In genomic region chr5:149404746-149405549, GRCh38 we compare ENCODE assay signal across 10 cellular contexts. TPM values are rescaled to one million over a fixed set of nuclear protein-coding genes. Genes with fewer than 3 reads are reported as not detected.
DNase-seq lines count a peak whose midpoint lies in the region; ATAC-seq and TF ChIP-seq lines count a peak whose summit lies in the region.
"Had no signal": no experiment of that assay in that cellular context is flagged by ENCODE, and none has a peak within 500 bp of the region (broad histone marks: within the 10 kb centered on the region; RNA-seq: fewer than 3 reads in every experiment).

No MANE protein-coding gene starts in this region.

- peak overlapping the region; percentile 47 to 73 (median 60) for H3K27ac ChIP-seq in gastrocnemius medialis

- H3K4me3 ChIP-seq in fibroblast of mammary gland (ENCODE audit: control insufficient read depth, low read depth, low read length) (no peak overlapping the region), gastrocnemius medialis (no peak overlapping the region)

- H3K36me3 ChIP-seq in gastrocnemius medialis = no peaks in the 10 kb centered on the region

- H3K9me3 ChIP-seq in gastrocnemius medialis = no peaks in the 10 kb centered on the region

- intact Hi-C loops in gastrocnemius medialis (cut with DNase I; ENCODE audit: low total_unique reads) = no loop called here

- no peak for TF ChIP-seq POLR2A in gastrocnemius medialis (IDR thresholded peaks at IDR 0.05)

- ATAC-seq in gastrocnemius medialis = no peak
- ATAC-seq: T-helper 17 cell had no signal

- no peaks in the 10 kb centered on the region for H3K27me3 ChIP-seq in gastrocnemius medialis

- TF ChIP-seq CTCF in fibroblast of mammary gland (conservative IDR thresholded peaks at IDR 0.05; ENCODE audit: control insufficient read depth, insufficient read depth, low read depth, low read length) (no peak), gastrocnemius medialis (IDR thresholded peaks at IDR 0.05 in 4 of 5, conservative IDR thresholded peaks at IDR 0.05 in 1 of 5) (no peak)

- in situ Hi-C loops in gastrocnemius medialis (cut with MboI; ENCODE audit: low sequenced_read_pairs in 4 of 4) = no loop called here

- H3K4me1 ChIP-seq in gastrocnemius medialis = no peaks in the 10 kb centered on the region

- DNase-seq in ELF-1 (ENCODE audit: low read depth, low spot score) = peak; percentile 65
- DNase-seq in RPMI7951 (ENCODE audit: low read depth) = peak; percentile 93
- DNase-seq in fibroblast of mammary gland (ENCODE audit: low read depth) = peak; percentile 93
- no peak for DNase-seq in gastrocnemius medialis
- no peak for DNase-seq in NCI-H345 (lab: John Stamatoyannopoulos, UW)
- DNase-seq in activated effector memory CD4-positive, alpha-beta T cell treated with Interleukin-2 at 50 U/mL for 16 hours = no peak
- no peak for DNase-seq in 8988T
- no peak for DNase-seq in activated T-cell treated with anti-CD3 and anti-CD28 coated beads, Interleukin-2, amount 50 U/mL, for 1 hour
- DNase-seq: activated effector memory CD4-positive, alpha-beta T cell treated with anti-CD3 and anti-CD28 coated beads, Interleukin-2, amount 50 U/mL, for 16 hours; T-helper 17 cell had no signal

RNA-seq across cellular contexts. Expression of gene IL17B, which starts 25.9 kb away (rescaled TPM):
- total RNA-seq in RPMI7951 (2014; rRNA removed; shearing (Covaris generic)) = not detected in 2 replicates
- total RNA-seq in gastrocnemius medialis = 1 to 10 TPM in 1 of 4 donors, not detected in 3; 1.2 TPM
- total RNA-seq: T-helper 17 cell had no signal

RNA-seq across cellular contexts. Expression of gene PCYOX1L, which starts 47.1 kb away (rescaled TPM):
- total RNA-seq in RPMI7951 (2014; rRNA removed; shearing (Covaris generic)) = 3.4 and 6.2 TPM in 2 replicates
- 1 to 10 TPM in 3 of 4 donors, under 1 TPM in 1; 0.29 to 1.5 (median 1.2) TPM for total RNA-seq in gastrocnemius medialis

RNA-seq across cellular contexts. Expression of gene GRPEL2, which starts 59.6 kb away (rescaled TPM):
- total RNA-seq in RPMI7951 (2014; rRNA removed; shearing (Covaris generic)) = 19.4 and 21.1 TPM in 2 replicates
- total RNA-seq in gastrocnemius medialis = 10 to 100 TPM in 2 of 4 donors, 1 to 10 TPM in 2; 7.8 to 13.3 (median 9.9) TPM

Comparison
In these comparisons a context has a peak if more than half of its experiments do, and no peak if none do; other contexts are left out.
1. DNase-seq: peak in ELF-1 (single experiment), RPMI7951 (single experiment) and fibroblast of mammary gland (single experiment); none in gastrocnemius medialis (0 of 2), NCI-H345 (single experiment), activated effector memory CD4-positive, alpha-beta T cell treated with Interleukin-2 at 50 U/mL for 16 hours (single experiment), 8988T (single experiment) and activated T-cell treated with anti-CD3 and anti-CD28 coated beads, Interleukin-2, amount 50 U/mL, for 1 hour (single experiment).